In the genomic region with DNA sequence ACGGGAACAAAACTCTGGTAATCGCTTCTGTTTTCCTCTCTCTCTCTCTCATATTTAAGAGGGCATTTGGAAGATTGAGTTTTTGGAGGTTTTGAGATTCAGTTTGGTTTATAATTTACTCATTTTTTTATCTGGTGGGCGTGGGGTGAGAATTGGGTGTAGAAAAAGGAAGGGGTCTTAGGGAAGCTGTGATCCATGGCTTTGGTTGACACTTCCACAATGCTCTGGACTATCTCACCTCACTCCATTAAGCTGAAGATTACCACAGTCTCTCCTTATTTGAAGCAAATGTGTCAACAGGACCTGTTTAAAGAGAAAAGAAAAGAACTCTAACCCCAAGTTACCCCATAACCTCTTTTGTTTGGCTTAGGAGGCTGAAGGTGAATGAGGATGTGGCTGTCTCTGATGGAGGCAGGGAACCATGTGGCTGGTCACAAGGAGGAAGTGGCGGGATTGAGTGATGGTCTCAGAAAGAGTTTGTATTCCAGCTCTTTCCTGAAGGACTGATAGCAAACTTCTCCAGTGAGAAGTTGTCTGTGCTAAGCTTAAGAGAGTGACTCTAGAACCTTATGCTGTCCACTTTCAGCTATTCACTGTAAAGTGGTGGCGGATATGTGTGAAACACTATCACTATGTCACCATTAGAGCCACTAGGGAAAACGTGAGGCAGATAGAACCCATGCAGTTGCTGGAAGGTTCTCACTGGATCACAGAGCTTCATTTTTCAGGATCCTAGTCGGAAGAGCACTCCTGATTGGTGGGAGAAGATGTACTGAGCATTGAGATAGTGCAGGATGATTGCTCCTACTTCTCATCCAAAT, we compare ENCODE assay signal across 9 cellular contexts. TPM values are rescaled to one million over a fixed set of nuclear protein-coding genes. Genes with fewer than 3 reads are reported as not detected.
DNase-seq lines count a peak whose midpoint lies in the region; ATAC-seq and TF ChIP-seq lines count a peak whose summit lies in the region.
"Had no signal": no experiment of that assay in that cellular context is flagged by ENCODE, and none has a peak within 500 bp of the region (broad histone marks: within the 10 kb centered on the region; RNA-seq: fewer than 3 reads in every experiment).

No MANE protein-coding gene starts in this region.

- H3K27ac ChIP-seq in liver (ENCODE audit: low read depth in 1 of 2, low read length in 2 of 2), result peak overlapping the region in 1 of 2 donors; percentile 66
- peak overlapping the region in 3 of 4 donors; percentile 25 to 54 (median 49) for H3K27ac ChIP-seq in transverse colon

- peak; percentile 75 for DNase-seq in NCI-H82 (lab: John Stamatoyannopoulos, UW)
- no peak for DNase-seq in NCI-H82 treated with DMSO at 0.1 percent for 48 hours (lab: John Stamatoyannopoulos, UW; ENCODE audit: unreplicated experiment)
- peak; percentile 80 for DNase-seq in MV-4-11 (lab: John Stamatoyannopoulos, UW)
- peak; percentile 53 for DNase-seq in astrocyte of the spinal cord (ENCODE audit: low read depth, low spot score)
- DNase-seq in transverse colon, result no peak
- DNase-seq in central memory CD4-positive, alpha-beta T cell, result no peak
- DNase-seq: CD4-positive, CD25-positive, alpha-beta regulatory T cell had no signal

- H3K4me3 ChIP-seq in astrocyte of the spinal cord (ENCODE audit: low read depth, low read length) (peak overlapping the region; percentile 61), liver (ENCODE audit: low read depth in 1 of 3, low read length in 3 of 3) (peak overlapping the region in 2 of 3 donors; percentile 86 to 92), transverse colon (peak overlapping the region; percentile 29 to 55 (median 42))

- ATAC-seq in GM18519 (IDR thresholded peaks at IDR 0.05; ENCODE audit: low FRiP score, unreplicated experiment), result no peak

- TF ChIP-seq CTCF in astrocyte of the spinal cord (IDR thresholded peaks at IDR 0.05; ENCODE audit: low read depth, low read length) (no peak), liver (IDR thresholded peaks at IDR 0.05; ENCODE audit: low read depth, low read length, missing input control) (no peak), transverse colon (IDR thresholded peaks at IDR 0.05) (no peak)

- H3K36me3 ChIP-seq in liver (ENCODE audit: control insufficient read depth in 4 of 4, insufficient read depth in 3 of 4, low read depth in 1 of 4, low read length in 3 of 4) (no peaks in the 10 kb centered on the region), transverse colon (no peaks in the 10 kb centered on the region)

- no peaks in the 10 kb centered on the region for H3K9me3 ChIP-seq in liver (ENCODE audit: control insufficient read depth in 4 of 4, low read length in 3 of 4)
- H3K9me3 ChIP-seq in transverse colon, result no peaks in the 10 kb centered on the region

- TF ChIP-seq RAD21 in liver (IDR thresholded peaks at IDR 0.05), result no peak

- TF ChIP-seq POLR2A in transverse colon (IDR thresholded peaks at IDR 0.05), result no peak

- no peak for TF ChIP-seq EP300 in transverse colon (IDR thresholded peaks at IDR 0.05; ENCODE audit: low read depth)

- intact Hi-C loops in transverse colon (cut with DNase I; ENCODE audit: low total_unique reads), result no loop called here

- in situ Hi-C loops in astrocyte of the spinal cord (cut with HindIII; ENCODE audit: low sequenced_read_pairs), result no loop called here
- in situ Hi-C loops in transverse colon (cut with MboI; ENCODE audit: low pct_ligation_motif_present in 1 of 4, low pct_unique_long_range_greater_than_20kb in 1 of 4, low sequenced_read_pairs in 3 of 4), result no loop called here

- no peaks in the 10 kb centered on the region for H3K27me3 ChIP-seq in liver (ENCODE audit: control insufficient read depth in 4 of 4, insufficient read depth in 4 of 4, low read length in 3 of 4)
- peaks cover 66% of the 10 kb centered on the region for H3K27me3 ChIP-seq in transverse colon

- 43% methylated on average over 7 of the region's 7 CpGs for WGBS in liver
- 0 to 40% methylated on average over 1 to 7 of the region's 7 CpGs for WGBS in transverse colon (ENCODE audit: low coverage in 1 of 2), 2 donors

- no peak overlapping the region for H3K9ac ChIP-seq in liver (ENCODE audit: low read depth in 1 of 2, low read length in 2 of 2)

- peaks cover 4 to 18% (median 13%) of the 10 kb centered on the region in 4 donors for H3K4me1 ChIP-seq in liver (ENCODE audit: control insufficient read depth in 4 of 4, insufficient read depth in 4 of 4, low read length in 3 of 4)
- peaks cover 0 to 7% (median 2%) of the 10 kb centered on the region in 4 donors for H3K4me1 ChIP-seq in transverse colon

TF ChIP-seq in liver, 16 proteins besides CTCF, POLR2A, EP300 and RAD21:
- TF ChIP-seq TAF1 (conservative IDR thresholded peaks at IDR 0.05), result no peak
- TF ChIP-seq RXRA (IDR thresholded peaks at IDR 0.05), result no peak
- TF ChIP-seq JUND (IDR thresholded peaks at IDR 0.05), result no peak
- TF ChIP-seq, protein P1, sequence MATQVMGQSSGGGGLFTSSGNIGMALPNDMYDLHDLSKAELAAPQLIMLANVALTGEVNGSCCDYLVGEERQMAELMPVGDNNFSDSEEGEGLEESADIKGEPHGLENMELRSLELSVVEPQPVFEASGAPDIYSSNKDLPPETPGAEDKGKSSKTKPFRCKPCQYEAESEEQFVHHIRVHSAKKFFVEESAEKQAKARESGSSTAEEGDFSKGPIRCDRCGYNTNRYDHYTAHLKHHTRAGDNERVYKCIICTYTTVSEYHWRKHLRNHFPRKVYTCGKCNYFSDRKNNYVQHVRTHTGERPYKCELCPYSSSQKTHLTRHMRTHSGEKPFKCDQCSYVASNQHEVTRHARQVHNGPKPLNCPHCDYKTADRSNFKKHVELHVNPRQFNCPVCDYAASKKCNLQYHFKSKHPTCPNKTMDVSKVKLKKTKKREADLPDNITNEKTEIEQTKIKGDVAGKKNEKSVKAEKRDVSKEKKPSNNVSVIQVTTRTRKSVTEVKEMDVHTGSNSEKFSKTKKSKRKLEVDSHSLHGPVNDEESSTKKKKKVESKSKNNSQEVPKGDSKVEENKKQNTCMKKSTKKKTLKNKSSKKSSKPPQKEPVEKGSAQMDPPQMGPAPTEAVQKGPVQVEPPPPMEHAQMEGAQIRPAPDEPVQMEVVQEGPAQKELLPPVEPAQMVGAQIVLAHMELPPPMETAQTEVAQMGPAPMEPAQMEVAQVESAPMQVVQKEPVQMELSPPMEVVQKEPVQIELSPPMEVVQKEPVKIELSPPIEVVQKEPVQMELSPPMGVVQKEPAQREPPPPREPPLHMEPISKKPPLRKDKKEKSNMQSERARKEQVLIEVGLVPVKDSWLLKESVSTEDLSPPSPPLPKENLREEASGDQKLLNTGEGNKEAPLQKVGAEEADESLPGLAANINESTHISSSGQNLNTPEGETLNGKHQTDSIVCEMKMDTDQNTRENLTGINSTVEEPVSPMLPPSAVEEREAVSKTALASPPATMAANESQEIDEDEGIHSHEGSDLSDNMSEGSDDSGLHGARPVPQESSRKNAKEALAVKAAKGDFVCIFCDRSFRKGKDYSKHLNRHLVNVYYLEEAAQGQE (IDR thresholded peaks at IDR 0.05), result no peak
- TF ChIP-seq, protein P2, sequence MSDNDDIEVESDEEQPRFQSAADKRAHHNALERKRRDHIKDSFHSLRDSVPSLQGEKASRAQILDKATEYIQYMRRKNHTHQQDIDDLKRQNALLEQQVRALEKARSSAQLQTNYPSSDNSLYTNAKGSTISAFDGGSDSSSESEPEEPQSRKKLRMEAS (IDR thresholded peaks at IDR 0.05), result no peak
- TF ChIP-seq SP1 (IDR thresholded peaks at IDR 0.05), result no peak
- TF ChIP-seq FOXA2 (IDR thresholded peaks at IDR 0.05), result no peak
- no peak for TF ChIP-seq HNF4A (conservative IDR thresholded peaks at IDR 0.05)
- TF ChIP-seq GABPA (IDR thresholded peaks at IDR 0.05 in 1 of 2, conservative IDR thresholded peaks at IDR 0.05 in 1 of 2), result no peak
TF ChIP-seq in liver: peak in this region for 0.

RNA-seq across cellular contexts. Expression of a gene that starts 0.9 kb away (rescaled TPM):
- total RNA-seq in liver (under 1 TPM; 0.17 to 0.37 TPM), transverse colon (1 to 10 TPM in 1 of 4 donors, under 1 TPM in 3; 0.16 to 1.5 (median 0.70) TPM)
- under 1 TPM; 0.07 to 0.08 TPM for polyA plus RNA-seq in liver
- total RNA-seq: CD4-positive, CD25-positive, alpha-beta regulatory T cell had no signal
- polyA plus RNA-seq: CD4-positive, CD25-positive, alpha-beta regulatory T cell had no signal

Comparison
In these comparisons a context has a peak if more than half of its experiments do, and no peak if none do; other contexts are left out.
1. DNase-seq: peak in NCI-H82 (single experiment), MV-4-11 (single experiment) and astrocyte of the spinal cord (single experiment); none in NCI-H82 treated with DMSO at 0.1 percent for 48 hours (single experiment), transverse colon (single experiment) and central memory CD4-positive, alpha-beta T cell (single experiment).
2. Peak in every context shown above with its lines, with median percentiles within 50 percentile points of each other: H3K4me3 ChIP-seq.